ENCODE assay signal across 14 cellular contexts in genomic region chr11:125950696-125951645, GRCh38. TPM values are rescaled to one million over a fixed set of nuclear protein-coding genes. Genes with fewer than 3 reads are reported as not detected.
DNase-seq lines count a peak whose midpoint lies in the region; ATAC-seq and TF ChIP-seq lines count a peak whose summit lies in the region.
"Had no signal": no experiment of that assay in that cellular context is flagged by ENCODE, and none has a peak within 500 bp of the region (broad histone marks: within the 10 kb centered on the region; RNA-seq: fewer than 3 reads in every experiment).

No MANE protein-coding gene starts in this region.

- no peak overlapping the region for H3K18ac ChIP-seq in IMR-90 (ENCODE audit: low read depth, low read length)

- intact Hi-C loops in IMR-90 (cut with micrococcal nuclease), result no loop called here
- intact Hi-C loops in stomach (cut with DNase I; ENCODE audit: low total_unique reads), result no loop called here
- intact Hi-C loops in CD4-positive, alpha-beta T cell (cut with DNase I, micrococcal nuclease), result no loop called here

- H3K27ac Mint-ChIP-seq in CD8-positive, alpha-beta memory T cell, result no peak overlapping the region
- H3K27ac Mint-ChIP-seq in CD4-positive, alpha-beta T cell, result no peak overlapping the region
- H3K27ac Mint-ChIP-seq: activated T-cell treated with anti-CD3 and anti-CD28 coated beads, Interleukin-2, amount 50 U/mL, for 24 hours; progenitor cell of endocrine pancreas had no signal

- H3K9ac ChIP-seq in IMR-90 (ENCODE audit: low read depth, low read length) (no peak overlapping the region), liver (ENCODE audit: low read depth in 1 of 2, low read length in 2 of 2) (no peak overlapping the region)

- no peak overlapping the region for H2BK120ac ChIP-seq in IMR-90 (ENCODE audit: low read depth, low read length)

- no peak for TF ChIP-seq POLR2A in IMR-90 (IDR thresholded peaks at IDR 0.05; ENCODE audit: low read depth, low read length)
- no peak for TF ChIP-seq POLR2A in stomach (IDR thresholded peaks at IDR 0.05)

- no peak overlapping the region for H3K23ac ChIP-seq in IMR-90 (ENCODE audit: low read depth, low read length)

- no peaks in the 10 kb centered on the region for H3K4me1 Mint-ChIP-seq in CD8-positive, alpha-beta memory T cell
- H3K4me1 Mint-ChIP-seq in CD4-positive, alpha-beta T cell (ENCODE audit: low read depth), result no peaks in the 10 kb centered on the region

- no peak overlapping the region for H2BK5ac ChIP-seq in IMR-90 (ENCODE audit: low read depth, low read length, poor library complexity, severe bottlenecking)

- WGBS in IMR-90 (ENCODE audit: extremely low coverage in 2 of 2, insufficient read length in 1 of 2), 2 experiments, result 87% methylated on average over 5 of the region's 15 CpGs; no CpG with 5 or more reads in 1 of the 2 experiments
- 87% methylated on average over 15 of the region's 15 CpGs for WGBS in liver
- WGBS in stomach, 5 donors, result 68 to 88% (median 72%) methylated on average over 10 to 15 of the region's 15 CpGs

- H2AK9ac ChIP-seq in IMR-90 (replicated peaks; ENCODE audit: low read depth, low read length, poor library complexity), result no peak overlapping the region

- no peak overlapping the region for H3K14ac ChIP-seq in IMR-90 (replicated peaks; ENCODE audit: low read depth, low read length)

- H3K4ac ChIP-seq in IMR-90 (ENCODE audit: low read depth, low read length), result no peak overlapping the region

- H3K27ac ChIP-seq in IMR-90 (ENCODE audit: insufficient read depth, low read length), result no peak overlapping the region
- peak overlapping the region in 1 of 2 donors; percentile 72 for H3K27ac ChIP-seq in coronary artery
- no peak overlapping the region for H3K27ac ChIP-seq in liver (ENCODE audit: low read depth in 1 of 2, low read length in 2 of 2)
- H3K27ac ChIP-seq in stomach, result peak overlapping the region in 2 of 5 donors; percentile 57 to 75
- H3K27ac ChIP-seq in CD8-positive, alpha-beta memory T cell (ENCODE audit: low read depth, low read length), result no peak overlapping the region
- no peak overlapping the region for H3K27ac ChIP-seq in CD4-positive, alpha-beta T cell (ENCODE audit: low read depth, low read length)

- no peak for TF ChIP-seq RAD21 in IMR-90 (IDR thresholded peaks at IDR 0.05; ENCODE audit: low read length)
- TF ChIP-seq RAD21 in liver (IDR thresholded peaks at IDR 0.05), result no peak

- no peak overlapping the region for H2AFZ ChIP-seq in IMR-90 (replicated peaks; ENCODE audit: low read length, poor library complexity)

- H3K79me1 ChIP-seq in IMR-90 (ENCODE audit: low read depth in 1 of 2, low read length in 2 of 2), result no peaks in the 10 kb centered on the region

- no peak overlapping the region for H2BK15ac ChIP-seq in IMR-90 (ENCODE audit: low read depth, low read length)

- H3K36me3 ChIP-seq in IMR-90 (ENCODE audit: control insufficient read depth, insufficient read depth, low read length) (no peaks in the 10 kb centered on the region), liver (ENCODE audit: control insufficient read depth in 4 of 4, insufficient read depth in 3 of 4, low read depth in 1 of 4, low read length in 3 of 4) (no peaks in the 10 kb centered on the region), stomach (peaks cover 0 to 7% (median 0%) of the 10 kb centered on the region in 4 donors)
- no peaks in the 10 kb centered on the region for H3K36me3 ChIP-seq in CD8-positive, alpha-beta memory T cell (ENCODE audit: insufficient read depth, low read length)
- H3K36me3 ChIP-seq: Peyer's patch had no signal

- no peak for ATAC-seq in IMR-90 (ENCODE audit: low read depth)
- ATAC-seq in CD4-positive, alpha-beta T cell (ENCODE audit: poor library complexity), result no peak
- no peak for ATAC-seq in HG02571 (IDR thresholded peaks at IDR 0.05; ENCODE audit: unreplicated experiment)

- POLR2A ChIA-PET in IMR-90 (lab: Charles Lee; ENCODE audit: unreplicated experiment), result no interaction called here
- POLR2A ChIA-PET in CD8-positive, alpha-beta memory T cell (lab: Charles Lee), result no interaction called here
- POLR2A ChIA-PET in CD4-positive, alpha-beta T cell (lab: Charles Lee), result interaction anchor here (0.5 kb wide), 1 partner anchor 12 kb away, joined by 3 read pairs; no protein-coding TSS in a partner anchor

- H4K5ac ChIP-seq in IMR-90 (ENCODE audit: low read depth, low read length), result no peak overlapping the region

- H4K8ac ChIP-seq in IMR-90 (ENCODE audit: low read depth in 2 of 2, low read length in 2 of 2), result no peak overlapping the region

- H3K4me2 ChIP-seq in IMR-90 (ENCODE audit: low read depth, low read length), result no peak overlapping the region

- H3K9me3 Mint-ChIP-seq in CD8-positive, alpha-beta memory T cell, result no peaks in the 10 kb centered on the region
- H3K9me3 Mint-ChIP-seq in CD4-positive, alpha-beta T cell, result no peaks in the 10 kb centered on the region
- H3K9me3 Mint-ChIP-seq: activated T-cell treated with anti-CD3 and anti-CD28 coated beads, Interleukin-2, amount 50 U/mL, for 24 hours had no signal

- CTCF ChIA-PET in IMR-90 (lab: Yijun Ruan, JAX), result no interaction called here
- CTCF ChIA-PET in CD8-positive, alpha-beta memory T cell (lab: Charles Lee), result no interaction called here
- CTCF ChIA-PET in CD4-positive, alpha-beta T cell (lab: Charles Lee), result no interaction called here

- BruUV-seq in IMR-90 (replicated peaks; lab: Mats Ljungman, UMichigan), result no TSS peak

- H3K9me3 ChIP-seq in IMR-90 (ENCODE audit: control insufficient read depth, insufficient read depth, low read length), result no peaks in the 10 kb centered on the region
- H3K9me3 ChIP-seq in liver (ENCODE audit: control insufficient read depth in 4 of 4, low read length in 3 of 4), result no peaks in the 10 kb centered on the region
- no peaks in the 10 kb centered on the region for H3K9me3 ChIP-seq in stomach
- H3K9me3 ChIP-seq in CD8-positive, alpha-beta memory T cell (ENCODE audit: low read length), result no peaks in the 10 kb centered on the region
- no peaks in the 10 kb centered on the region for H3K9me3 ChIP-seq in CD4-positive, alpha-beta T cell (ENCODE audit: control insufficient read depth, low read length)
- H3K9me3 ChIP-seq: Peyer's patch had no signal

- no peak overlapping the region for H4K91ac ChIP-seq in IMR-90 (ENCODE audit: insufficient read depth, low read depth, low read length)

- H3K4me1 ChIP-seq in IMR-90 (ENCODE audit: control insufficient read depth, insufficient read depth, low read length) (no peaks in the 10 kb centered on the region), liver (ENCODE audit: control insufficient read depth in 4 of 4, insufficient read depth in 4 of 4, low read length in 3 of 4) (no peaks in the 10 kb centered on the region), stomach (peaks cover 9 to 32% (median 24%) of the 10 kb centered on the region in 4 donors)
- H3K4me1 ChIP-seq in CD8-positive, alpha-beta memory T cell (ENCODE audit: insufficient read depth, low read length), result no peaks in the 10 kb centered on the region

- no peak overlapping the region for H3K4me3 Mint-ChIP-seq in CD8-positive, alpha-beta memory T cell
- H3K4me3 Mint-ChIP-seq in CD4-positive, alpha-beta T cell, result no peak overlapping the region
- H3K4me3 Mint-ChIP-seq: activated T-cell treated with anti-CD3 and anti-CD28 coated beads, Interleukin-2, amount 50 U/mL, for 24 hours had no signal

- H2BK20ac ChIP-seq in IMR-90 (ENCODE audit: low read depth, low read length), result no peak overlapping the region

- peak; percentile 58 for DNase-seq in IMR-90
- DNase-seq in coronary artery (ENCODE audit: low spot score), result peak; percentile 80
- no peak for DNase-seq in stomach
- no peak for DNase-seq in CD8-positive, alpha-beta memory T cell
- DNase-seq in iPS-NIHi11 (ENCODE audit: low spot score), result no peak
- DNase-seq in CD4-positive, alpha-beta T cell, result no peak
- DNase-seq: activated T-cell treated with anti-CD3 and anti-CD28 coated beads, Interleukin-2, amount 50 U/mL, for 24 hours; KG1; kidney glomerular epithelial cell; NCI-H2029 treated with DMSO at 0.1 percent for 48 hours; Peyer's patch had no signal

- H3K4me3 ChIP-seq in IMR-90 (ENCODE audit: insufficient read depth, low read depth, low read length), result no peak overlapping the region
- H3K4me3 ChIP-seq in coronary artery, result no peak overlapping the region
- no peak overlapping the region for H3K4me3 ChIP-seq in liver (ENCODE audit: low read depth in 1 of 3, low read length in 3 of 3)
- H3K4me3 ChIP-seq in stomach, result no peak overlapping the region
- no peak overlapping the region for H3K4me3 ChIP-seq in CD8-positive, alpha-beta memory T cell (ENCODE audit: low read length)
- H3K4me3 ChIP-seq: Peyer's patch had no signal

- in situ Hi-C loops in IMR-90 (cut with MboI; ENCODE audit: low sequenced_read_pairs), result no loop called here

- TF ChIP-seq EP300 in stomach (IDR thresholded peaks at IDR 0.05), result peak; percentile 76

- dilution Hi-C loops in IMR-90 (cut with HindIII; ENCODE audit: low sequenced_read_pairs, unreplicated experiment), result no loop called here

- no peak for TF ChIP-seq CTCF in IMR-90 (conservative IDR thresholded peaks at IDR 0.05; ENCODE audit: low read depth, low read length)
- no peak for TF ChIP-seq CTCF in coronary artery (IDR thresholded peaks at IDR 0.05)
- TF ChIP-seq CTCF in liver (IDR thresholded peaks at IDR 0.05; ENCODE audit: low read depth, low read length, missing input control), result no peak
- no peak for TF ChIP-seq CTCF in stomach (IDR thresholded peaks at IDR 0.05)
- no peak for TF ChIP-seq CTCF in CD4-positive, alpha-beta T cell (IDR thresholded peaks at IDR 0.05)

- peaks cover 3 to 13% of the 10 kb centered on the region in 2 donors for H3K27me3 Mint-ChIP-seq in CD8-positive, alpha-beta memory T cell
- no peaks in the 10 kb centered on the region for H3K27me3 Mint-ChIP-seq in CD4-positive, alpha-beta T cell
- H3K27me3 Mint-ChIP-seq: activated T-cell treated with anti-CD3 and anti-CD28 coated beads, Interleukin-2, amount 50 U/mL, for 24 hours; progenitor cell of endocrine pancreas had no signal

- no peaks in the 10 kb centered on the region for H3K36me3 Mint-ChIP-seq in CD8-positive, alpha-beta memory T cell
- H3K36me3 Mint-ChIP-seq in CD4-positive, alpha-beta T cell (ENCODE audit: low read depth), result no peaks in the 10 kb centered on the region

- no peaks in the 10 kb centered on the region for H4K20me1 ChIP-seq in IMR-90 (ENCODE audit: insufficient read depth, low read length)

- H3K9me1 ChIP-seq in IMR-90 (ENCODE audit: insufficient read depth, low read length), result no peaks in the 10 kb centered on the region

- H3K56ac ChIP-seq in IMR-90 (ENCODE audit: extremely low read depth, insufficient read depth, low read length), result no peak overlapping the region

- H2AK5ac ChIP-seq in IMR-90 (ENCODE audit: low read depth, low read length), result no peak overlapping the region

- H3K27me3 ChIP-seq in IMR-90 (ENCODE audit: control insufficient read depth, insufficient read depth, low read length) (peaks cover 6% of the 10 kb centered on the region), liver (ENCODE audit: control insufficient read depth in 4 of 4, insufficient read depth in 4 of 4, low read length in 3 of 4) (no peaks in the 10 kb centered on the region), stomach (peaks cover 0 to 12% (median 0%) of the 10 kb centered on the region in 3 donors)
- H3K27me3 ChIP-seq in CD8-positive, alpha-beta memory T cell (ENCODE audit: insufficient read depth, low read length, poor library complexity, severe bottlenecking), result no peaks in the 10 kb centered on the region
- no peaks in the 10 kb centered on the region for H3K27me3 ChIP-seq in CD4-positive, alpha-beta T cell (ENCODE audit: control insufficient read depth, insufficient read depth, low read length)
- H3K27me3 ChIP-seq: Peyer's patch had no signal

RNA-seq across cellular contexts. Expression of gene VSIG10L2, which starts 5.1 kb away (rescaled TPM):
- under 0.01 TPM in 1 of 2 replicates, not detected in the other for total RNA-seq in IMR-90 (2012; rRNA removed)
- not detected in 2 replicates for polyA plus RNA-seq in IMR-90 (2012; rRNA removed)
- polyA plus RNA-seq in IMR-90 (2012; cell fraction: cytosol; rRNA removed), result not detected in 2 replicates
- polyA plus RNA-seq in IMR-90 (2012; cell fraction: nucleus; rRNA removed; ENCODE audit: low replicate concordance), result 0.14 TPM in 1 of 2 replicates, not detected in the other
- not detected for total RNA-seq in liver
- not detected for polyA plus RNA-seq in liver
- not detected for total RNA-seq in stomach
- polyA plus RNA-seq in stomach, result 1 to 10 TPM in 1 of 3 donors, under 1 TPM in 1, not detected in 1; 0.35 to 1.4 TPM
- total RNA-seq in CD8-positive, alpha-beta memory T cell, result not detected
- polyA plus RNA-seq in CD8-positive, alpha-beta memory T cell, result not detected
- total RNA-seq in CD4-positive, alpha-beta T cell, result not detected
- total RNA-seq: Peyer's patch, progenitor cell of endocrine pancreas had no signal

RNA-seq across cellular contexts. Expression of gene DDX25, which starts 46.7 kb away (rescaled TPM):
- total RNA-seq in IMR-90 (2012; rRNA removed) (under 0.01 TPM in 1 of 2 replicates, not detected in the other), liver (under 1 TPM; 0.33 to 0.79 TPM), stomach (1 to 10 TPM in 1 of 5 donors, under 1 TPM in 2, not detected in 2; under 0.01 to 1.0 (median 0.92) TPM)
- polyA plus RNA-seq in IMR-90 (2012; rRNA removed) (not detected in 2 replicates), liver (under 1 TPM; 0.07 to 0.28 TPM), stomach (under 1 TPM in 2 of 3 donors, not detected in 1; 0.25 to 0.30 TPM)
- polyA plus RNA-seq in IMR-90 (2012; cell fraction: cytosol; rRNA removed), result not detected in 2 replicates
- polyA plus RNA-seq in IMR-90 (2012; cell fraction: nucleus; rRNA removed; ENCODE audit: low replicate concordance), result 0.17 TPM in 1 of 2 replicates, not detected in the other
- under 1 TPM in 1 of 2 experiments, not detected in 1; 0.46 TPM for total RNA-seq in CD8-positive, alpha-beta memory T cell
- not detected for polyA plus RNA-seq in CD8-positive, alpha-beta memory T cell
- not detected for total RNA-seq in CD4-positive, alpha-beta T cell

RNA-seq across cellular contexts. Expression of gene PUS3, which starts 48.0 kb away (rescaled TPM):
- 11.7 and 16.4 TPM in 2 replicates for total RNA-seq in IMR-90 (2012; rRNA removed)
- polyA plus RNA-seq in IMR-90 (2012; rRNA removed), result 5.6 and 6.1 TPM in 2 replicates
- 1.3 and 3.0 TPM in 2 replicates for polyA plus RNA-seq in IMR-90 (2012; cell fraction: cytosol; rRNA removed)
- polyA plus RNA-seq in IMR-90 (2012; cell fraction: nucleus; rRNA removed; ENCODE audit: low replicate concordance), result 0.40 and 2.6 TPM in 2 replicates
- total RNA-seq in liver, result 10 to 100 TPM; 15.5 to 22.2 TPM
- polyA plus RNA-seq in liver, result 10 to 100 TPM; 16.3 to 17.9 TPM
- total RNA-seq in stomach, result 10 to 100 TPM in 1 of 5 donors, 1 to 10 TPM in 3, under 1 TPM in 1; 0.58 to 15.1 (median 4.0) TPM
- 10 to 100 TPM; 10.3 to 11.2 (median 10.7) TPM for polyA plus RNA-seq in stomach
- total RNA-seq in CD8-positive, alpha-beta memory T cell, result 10 to 100 TPM; 16.5 to 19.2 TPM
- polyA plus RNA-seq in CD8-positive, alpha-beta memory T cell, result 17.5 TPM
- 1 to 10 TPM; 6.0 to 7.3 TPM for total RNA-seq in CD4-positive, alpha-beta T cell

Comparison
In these comparisons a context has a peak if more than half of its experiments do, and no peak if none do; other contexts are left out.
1. DNase-seq: peak in IMR-90 (single experiment) and coronary artery (single experiment); none in stomach (single experiment), CD8-positive, alpha-beta memory T cell (0 of 5), iPS-NIHi11 (single experiment) and CD4-positive, alpha-beta T cell (0 of 10).